In the genomic region with DNA sequence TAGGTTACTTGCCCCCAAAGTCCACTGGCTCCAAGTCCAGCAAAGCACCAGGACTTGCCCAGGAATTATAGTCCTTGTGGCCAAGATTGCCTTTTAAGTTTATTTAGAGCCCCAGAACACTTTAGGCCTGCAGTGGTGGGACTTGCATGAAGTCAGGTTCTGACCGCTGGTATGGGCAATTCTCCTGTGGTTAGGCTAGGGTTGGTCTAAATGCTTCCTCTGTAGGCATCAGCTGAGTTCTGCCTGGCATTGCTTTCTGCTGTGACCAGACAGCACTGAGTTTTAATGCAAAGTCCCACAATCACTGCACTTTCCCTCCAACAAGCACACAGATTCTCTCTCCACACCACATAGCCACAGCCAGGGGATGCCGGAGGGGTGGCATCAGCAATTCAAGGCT, we compare ENCODE assay signal across 23 cellular contexts.
"Had no signal": no experiment of that assay in that cellular context is flagged by ENCODE, and none has a peak within 500 bp of the region (broad histone marks: within the 10 kb centered on the region; RNA-seq: fewer than 3 reads in every experiment).

No MANE protein-coding gene starts in this region.

- DNase-seq: colonic mucosa; cortex of kidney; dermis blood vessel endothelial cell; dorsolateral prefrontal cortex; effector CD4-positive, alpha-beta T cell; effector CD8-positive, alpha-beta T cell; effector memory CD4-positive, alpha-beta T cell; effector memory CD8-positive, alpha-beta T cell; erythroblast; esophagus squamous epithelium; foreskin fibroblast; foreskin melanocyte; gastrocnemius medialis; glutamatergic neuron; head of caudate nucleus; heart left ventricle; heart right ventricle had no signal

- H3K9me3 ChIP-seq: colonic mucosa, esophagus muscularis mucosa, esophagus squamous epithelium, gastrocnemius medialis, gastroesophageal sphincter had no signal

- H3K27ac ChIP-seq: colonic mucosa, coronary artery, dorsolateral prefrontal cortex, epithelial cell of prostate, esophagus muscularis mucosa, esophagus squamous epithelium, gastrocnemius medialis, gastroesophageal sphincter, heart left ventricle, heart right ventricle had no signal

- H3K4me1 ChIP-seq: colonic mucosa, esophagus muscularis mucosa, esophagus squamous epithelium, gastrocnemius medialis, gastroesophageal sphincter, heart left ventricle, heart right ventricle had no signal

- H3K27ac Mint-ChIP-seq: dendritic cell treated with granulocyte-macrophage colony-stimulating factor and Interleukin-4, amounts not matched to agents 40 ng/mL and 50 ng/mL, for 4 days; effector memory CD8-positive, alpha-beta T cell had no signal

- H3K4me3 Mint-ChIP-seq: dendritic cell treated with granulocyte-macrophage colony-stimulating factor and Interleukin-4, amounts not matched to agents 40 ng/mL and 50 ng/mL, for 4 days; effector memory CD8-positive, alpha-beta T cell had no signal

- H3K4me3 ChIP-seq: colonic mucosa, coronary artery, dorsolateral prefrontal cortex, esophagus muscularis mucosa, esophagus squamous epithelium, gastrocnemius medialis, gastroesophageal sphincter, heart left ventricle, heart right ventricle had no signal

- H3K36me3 ChIP-seq: colonic mucosa, esophagus muscularis mucosa, esophagus squamous epithelium, gastrocnemius medialis, gastroesophageal sphincter, heart left ventricle, heart right ventricle had no signal

- H3K27me3 ChIP-seq: colonic mucosa, esophagus squamous epithelium, gastrocnemius medialis, heart left ventricle had no signal

- ATAC-seq: effector memory CD8-positive, alpha-beta T cell; esophagus mucosa; gastrocnemius medialis; gastroesophageal sphincter; heart left ventricle; heart right ventricle had no signal
